ENCODE assay signal across 1 cellular context in genomic region chr18:79791141-79791972, GRCh38.
TF ChIP-seq lines count a peak whose summit lies in the region.

No MANE protein-coding gene starts in this region.

TF ChIP-seq in HepG2, 621 proteins besides CTCF, POLR2A, EP300 and RAD21 (continued from another document and continues in another):
- TF ChIP-seq, protein P1, sequence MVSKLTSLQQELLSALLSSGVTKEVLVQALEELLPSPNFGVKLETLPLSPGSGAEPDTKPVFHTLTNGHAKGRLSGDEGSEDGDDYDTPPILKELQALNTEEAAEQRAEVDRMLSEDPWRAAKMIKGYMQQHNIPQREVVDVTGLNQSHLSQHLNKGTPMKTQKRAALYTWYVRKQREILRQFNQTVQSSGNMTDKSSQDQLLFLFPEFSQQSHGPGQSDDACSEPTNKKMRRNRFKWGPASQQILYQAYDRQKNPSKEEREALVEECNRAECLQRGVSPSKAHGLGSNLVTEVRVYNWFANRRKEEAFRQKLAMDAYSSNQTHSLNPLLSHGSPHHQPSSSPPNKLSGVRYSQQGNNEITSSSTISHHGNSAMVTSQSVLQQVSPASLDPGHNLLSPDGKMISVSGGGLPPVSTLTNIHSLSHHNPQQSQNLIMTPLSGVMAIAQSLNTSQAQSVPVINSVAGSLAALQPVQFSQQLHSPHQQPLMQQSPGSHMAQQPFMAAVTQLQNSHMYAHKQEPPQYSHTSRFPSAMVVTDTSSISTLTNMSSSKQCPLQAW (CRISPR knock-in tag; IDR thresholded peaks at IDR 0.05), result no peak
- TF ChIP-seq BHLHE40 (IDR thresholded peaks at IDR 0.05; ENCODE audit: low read length) (0 out of 2 replicates have a peak, but pooled peaks have one; percentile 31), AFF4 (CRISPR knock-in tag; IDR thresholded peaks at IDR 0.05) (no peak), ZNF639 (CRISPR knock-in tag; conservative IDR thresholded peaks at IDR 0.05) (no peak), REL (CRISPR knock-in tag; conservative IDR thresholded peaks at IDR 0.05) (no peak), ELF1 (CRISPR knock-in tag; IDR thresholded peaks at IDR 0.05) (peak; percentile 44; the same call in 1 of the 2 replicates), ZFP90 (CRISPR knock-in tag; IDR thresholded peaks at IDR 0.05; ENCODE audit: borderline replicate concordance) (no peak), SCMH1 (CRISPR knock-in tag; IDR thresholded peaks at IDR 0.05; ENCODE audit: borderline replicate concordance) (no peak), FOXA1 (IDR thresholded peaks at IDR 0.05) (no peak), FOXA1 (CRISPR knock-in tag; IDR thresholded peaks at IDR 0.05) (peak; percentile 52), SMC3 (IDR thresholded peaks at IDR 0.05; ENCODE audit: low read length) (0 out of 2 replicates have a peak, but pooled peaks have one; percentile 22), FOXK1 (CRISPR knock-in tag; IDR thresholded peaks at IDR 0.05; ENCODE audit: borderline replicate concordance, low read depth) (no peak), ZNF552 (CRISPR knock-in tag; IDR thresholded peaks at IDR 0.05; ENCODE audit: borderline replicate concordance) (no peak), HOXA9 (CRISPR knock-in tag; IDR thresholded peaks at IDR 0.05; ENCODE audit: borderline replicate concordance) (no peak), MTF2 (CRISPR knock-in tag; IDR thresholded peaks at IDR 0.05; ENCODE audit: borderline replicate concordance) (peak; percentile 53; the same call in 1 of the 2 replicates), ZNF615 (CRISPR knock-in tag; IDR thresholded peaks at IDR 0.05; ENCODE audit: borderline replicate concordance) (no peak), HMG20A (CRISPR knock-in tag; IDR thresholded peaks at IDR 0.05; ENCODE audit: borderline replicate concordance) (peak; percentile 89), TEAD3 (CRISPR knock-in tag; optimal IDR thresholded peaks at IDR 0.05; ENCODE audit: borderline replicate concordance) (peak; percentile 97), KAT8 (CRISPR knock-in tag; IDR thresholded peaks at IDR 0.05) (peak; percentile 65; the same call in 1 of the 2 replicates), ZNF331 (CRISPR knock-in tag; IDR thresholded peaks at IDR 0.05) (peak; percentile 86), ZFP91 (CRISPR knock-in tag; IDR thresholded peaks at IDR 0.05; ENCODE audit: borderline replicate concordance) (no peak), GLI4 (CRISPR knock-in tag; IDR thresholded peaks at IDR 0.05; ENCODE audit: borderline replicate concordance) (no peak), FOSL2 (CRISPR knock-in tag; IDR thresholded peaks at IDR 0.05) (peak; percentile 98), ZNF629 (CRISPR knock-in tag; conservative IDR thresholded peaks at IDR 0.05) (no peak), ZHX1 (CRISPR knock-in tag; IDR thresholded peaks at IDR 0.05; ENCODE audit: low read depth) (no peak), ZHX2 (IDR thresholded peaks at IDR 0.05; ENCODE audit: low read depth) (0 out of 2 replicates have a peak, but pooled peaks have one; percentile 54), ZHX2 (CRISPR knock-in tag; IDR thresholded peaks at IDR 0.05; ENCODE audit: borderline replicate concordance) (no peak), LCORL (IDR thresholded peaks at IDR 0.05) (no peak), LCORL (CRISPR knock-in tag; IDR thresholded peaks at IDR 0.05) (peak; percentile 92), ZKSCAN8 (CRISPR knock-in tag; IDR thresholded peaks at IDR 0.05; ENCODE audit: borderline replicate concordance) (peak; percentile 78; the same call in 1 of the 2 replicates), ZNF12 (CRISPR knock-in tag; IDR thresholded peaks at IDR 0.05) (0 out of 2 replicates have a peak, but pooled peaks have one; percentile 74), NRL (CRISPR knock-in tag; IDR thresholded peaks at IDR 0.05; ENCODE audit: borderline replicate concordance) (no peak), ISL2 (CRISPR knock-in tag; IDR thresholded peaks at IDR 0.05) (peak; percentile 77; the same call in 1 of the 2 replicates), TOE1 (CRISPR knock-in tag; IDR thresholded peaks at IDR 0.05) (no peak), ZBTB21 (CRISPR knock-in tag; IDR thresholded peaks at IDR 0.05) (peak; percentile 81), ELF4 (CRISPR knock-in tag; IDR thresholded peaks at IDR 0.05; ENCODE audit: borderline replicate concordance) (no peak), PLSCR1 (CRISPR knock-in tag; IDR thresholded peaks at IDR 0.05; ENCODE audit: borderline replicate concordance) (no peak), ZNF138 (CRISPR knock-in tag; IDR thresholded peaks at IDR 0.05; ENCODE audit: low read depth) (no peak)
- TF ChIP-seq, protein P2, sequence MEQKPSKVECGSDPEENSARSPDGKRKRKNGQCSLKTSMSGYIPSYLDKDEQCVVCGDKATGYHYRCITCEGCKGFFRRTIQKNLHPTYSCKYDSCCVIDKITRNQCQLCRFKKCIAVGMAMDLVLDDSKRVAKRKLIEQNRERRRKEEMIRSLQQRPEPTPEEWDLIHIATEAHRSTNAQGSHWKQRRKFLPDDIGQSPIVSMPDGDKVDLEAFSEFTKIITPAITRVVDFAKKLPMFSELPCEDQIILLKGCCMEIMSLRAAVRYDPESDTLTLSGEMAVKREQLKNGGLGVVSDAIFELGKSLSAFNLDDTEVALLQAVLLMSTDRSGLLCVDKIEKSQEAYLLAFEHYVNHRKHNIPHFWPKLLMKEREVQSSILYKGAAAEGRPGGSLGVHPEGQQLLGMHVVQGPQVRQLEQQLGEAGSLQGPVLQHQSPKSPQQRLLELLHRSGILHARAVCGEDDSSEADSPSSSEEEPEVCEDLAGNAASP (CRISPR knock-in tag; IDR thresholded peaks at IDR 0.05; ENCODE audit: borderline replicate concordance), result peak; percentile 93
- TF ChIP-seq, protein P3, sequence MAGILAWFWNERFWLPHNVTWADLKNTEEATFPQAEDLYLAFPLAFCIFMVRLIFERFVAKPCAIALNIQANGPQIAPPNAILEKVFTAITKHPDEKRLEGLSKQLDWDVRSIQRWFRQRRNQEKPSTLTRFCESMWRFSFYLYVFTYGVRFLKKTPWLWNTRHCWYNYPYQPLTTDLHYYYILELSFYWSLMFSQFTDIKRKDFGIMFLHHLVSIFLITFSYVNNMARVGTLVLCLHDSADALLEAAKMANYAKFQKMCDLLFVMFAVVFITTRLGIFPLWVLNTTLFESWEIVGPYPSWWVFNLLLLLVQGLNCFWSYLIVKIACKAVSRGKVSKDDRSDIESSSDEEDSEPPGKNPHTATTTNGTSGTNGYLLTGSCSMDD (CRISPR knock-in tag; IDR thresholded peaks at IDR 0.05), result no peak
